Comparison of ENCODE assay signal across 1 cellular context in genomic region chr11:76798656-76799055, GRCh38.
TF ChIP-seq lines count a peak whose summit lies in the region.

No MANE protein-coding gene starts in this region.

TF ChIP-seq in K562, 482 proteins besides CTCF, POLR2A, EP300 and RAD21 (continued from another document):
- no peak for TF ChIP-seq NR0B1 (IDR thresholded peaks at IDR 0.05; ENCODE audit: partially characterized antibody)
- TF ChIP-seq POLR2AphosphoS5 (IDR thresholded peaks at IDR 0.05; ENCODE audit: control insufficient read depth, insufficient read depth, low read depth, low read length) = no peak
- no peak for TF ChIP-seq ZBED1 (IDR thresholded peaks at IDR 0.05)
- no peak for TF ChIP-seq ZNF263 (CRISPR knock-in tag; IDR thresholded peaks at IDR 0.05; ENCODE audit: borderline replicate concordance)
- no peak for TF ChIP-seq CAMTA2 (CRISPR knock-in tag; conservative IDR thresholded peaks at IDR 0.05)
- TF ChIP-seq HINFP (tag; conservative IDR thresholded peaks at IDR 0.05; ENCODE audit: low read depth) = no peak
- TF ChIP-seq POLR3A (IDR thresholded peaks at IDR 0.05; ENCODE audit: borderline replicate concordance, extremely low read depth, insufficient read depth, insufficient read length) = no peak
- no peak for TF ChIP-seq HEY1 (CRISPR knock-in tag; IDR thresholded peaks at IDR 0.05; ENCODE audit: borderline replicate concordance)
- no peak for TF ChIP-seq RERE (CRISPR knock-in tag; IDR thresholded peaks at IDR 0.05; ENCODE audit: borderline replicate concordance)
- no peak for TF ChIP-seq SOX6 (IDR thresholded peaks at IDR 0.05)
- no peak for TF ChIP-seq CREB3 (tag; conservative IDR thresholded peaks at IDR 0.05; ENCODE audit: low read depth)
- no peak for TF ChIP-seq ZBTB2 (IDR thresholded peaks at IDR 0.05)
- no peak for TF ChIP-seq ZNF696 (CRISPR knock-in tag; conservative IDR thresholded peaks at IDR 0.05)
- no peak for TF ChIP-seq GABPA (tag; conservative IDR thresholded peaks at IDR 0.05; ENCODE audit: low read depth)
- TF ChIP-seq NFE2 (IDR thresholded peaks at IDR 0.05; ENCODE audit: low read depth) = no peak
- no peak for TF ChIP-seq CBFB (CRISPR knock-in tag; IDR thresholded peaks at IDR 0.05)
- TF ChIP-seq NEUROD1 (IDR thresholded peaks at IDR 0.05; ENCODE audit: borderline replicate concordance, low read depth, low read length, partially characterized antibody) = no peak
